In genomic region chr5:160287378-160288051, GRCh38 we compare ENCODE assay signal across 10 cellular contexts. TPM values are rescaled to one million over a fixed set of nuclear protein-coding genes. Genes with fewer than 3 reads are reported as not detected.
DNase-seq lines count a peak whose midpoint lies in the region; FAIRE-seq and TF ChIP-seq lines count a peak whose summit lies in the region.
"Had no signal": no experiment of that assay in that cellular context is flagged by ENCODE, and none has a peak within 500 bp of the region (broad histone marks: within the 10 kb centered on the region; RNA-seq: fewer than 3 reads in every experiment).

No MANE protein-coding gene starts in this region.

- no peaks in the 10 kb centered on the region for H3K36me3 ChIP-seq in brain microvascular endothelial cell (replicated peaks)
- H3K36me3 ChIP-seq in stomach: no peaks in the 10 kb centered on the region
- H3K36me3 ChIP-seq in CD4-positive, alpha-beta memory T cell (ENCODE audit: insufficient read depth, low read length): no peaks in the 10 kb centered on the region

- in situ Hi-C loops in brain microvascular endothelial cell (cut with HindIII; ENCODE audit: low pct_ligation_motif_present, low sequenced_read_pairs): no loop called here

- no peaks in the 10 kb centered on the region for H3K9me3 Mint-ChIP-seq in CD4-positive, alpha-beta memory T cell

- no peaks in the 10 kb centered on the region for H3K36me3 Mint-ChIP-seq in CD4-positive, alpha-beta memory T cell

- no peaks in the 10 kb centered on the region for H3K9me3 ChIP-seq in stomach
- no peaks in the 10 kb centered on the region for H3K9me3 ChIP-seq in CD4-positive, alpha-beta memory T cell (ENCODE audit: control insufficient read depth in 1 of 2, low read length in 2 of 2)

- H3K4me3 Mint-ChIP-seq in CD4-positive, alpha-beta memory T cell: no peak overlapping the region

- peaks cover 8 to 11% of the 10 kb centered on the region in 2 donors for H3K27me3 Mint-ChIP-seq in CD4-positive, alpha-beta memory T cell

- H3K4me1 ChIP-seq in stomach: peaks cover 11 to 37% (median 26%) of the 10 kb centered on the region in 4 donors
- H3K4me1 ChIP-seq in CD4-positive, alpha-beta memory T cell (ENCODE audit: insufficient read depth, low read length): no peaks in the 10 kb centered on the region

- FAIRE-seq in urothelium cell line (lab: Jason Lieb, UNC): no peak

- POLR2A ChIA-PET in CD4-positive, alpha-beta memory T cell (lab: Charles Lee; ENCODE audit: partially characterized antibody): no interaction called here

- H3K27ac Mint-ChIP-seq in CD4-positive, alpha-beta memory T cell: no peak overlapping the region

- TF ChIP-seq POLR2A in stomach (IDR thresholded peaks at IDR 0.05): no peak

- WGBS in stomach, 5 donors: 13 to 28% (median 24%) methylated on average over 7 to 8 of the region's 8 CpGs

- no peak for TF ChIP-seq EP300 in stomach (IDR thresholded peaks at IDR 0.05)

- H3K27me3 ChIP-seq in brain microvascular endothelial cell (replicated peaks) (no peaks in the 10 kb centered on the region), stomach (no peaks in the 10 kb centered on the region)
- H3K27me3 ChIP-seq in CD4-positive, alpha-beta memory T cell (ENCODE audit: insufficient read depth, low read length): no peaks in the 10 kb centered on the region
- H3K27me3 ChIP-seq: dorsolateral prefrontal cortex had no signal

- intact Hi-C loops in stomach (cut with DNase I; ENCODE audit: low total_unique reads): no loop called here
- intact Hi-C loops in CD4-positive, alpha-beta memory T cell (cut with micrococcal nuclease): no loop called here

- CTCF ChIA-PET in CD4-positive, alpha-beta memory T cell (lab: Charles Lee; ENCODE audit: partially characterized antibody): no interaction called here

- TF ChIP-seq CTCF in brain microvascular endothelial cell (IDR thresholded peaks at IDR 0.05; ENCODE audit: low read depth, low read length, missing control alignments) (no peak), stomach (IDR thresholded peaks at IDR 0.05) (no peak)

- H3K4me3 ChIP-seq in brain microvascular endothelial cell (ENCODE audit: low read depth, low read length) (no peak overlapping the region), stomach (no peak overlapping the region)
- H3K4me3 ChIP-seq in CD4-positive, alpha-beta memory T cell (ENCODE audit: low read length in 2 of 2): no peak overlapping the region
- H3K4me3 ChIP-seq: dorsolateral prefrontal cortex had no signal

- DNase-seq in NCI-H1105 treated with DMSO at 0.1 percent for 48 hours (lab: John Stamatoyannopoulos, UW) (peak; percentile 65), brain microvascular endothelial cell (peak; percentile 11), islet precursor cell (peak; percentile 98), stomach (peak; percentile 92), urothelium cell line (ENCODE audit: low spot score) (no peak), DMS114 treated with DMSO at 0.1 percent for 48 hours (lab: John Stamatoyannopoulos, UW; ENCODE audit: unreplicated experiment) (no peak)
- no peak for DNase-seq in CD4-positive, alpha-beta memory T cell
- DNase-seq in activated naive CD4-positive, alpha-beta T cell (lab: John Stamatoyannopoulos, UW): no peak
- DNase-seq: NCI-H526 treated with DMSO at 0.1 percent for 48 hours had no signal

- no peak overlapping the region for H3K27ac ChIP-seq in brain microvascular endothelial cell
- H3K27ac ChIP-seq in stomach: peak overlapping the region; percentile 47 to 67 (median 66)
- no peak overlapping the region for H3K27ac ChIP-seq in CD4-positive, alpha-beta memory T cell (ENCODE audit: low read depth, low read length)

- no peaks in the 10 kb centered on the region for H3K4me1 Mint-ChIP-seq in CD4-positive, alpha-beta memory T cell

RNA-seq across cellular contexts. Expression of gene CCNJL, which starts 24.8 kb away (rescaled TPM):
- total RNA-seq in stomach: 100 to 1,000 TPM in 1 of 5 donors, 1 to 10 TPM in 4; 1.4 to 104 (median 4.5) TPM
- polyA plus RNA-seq in stomach: 1 to 10 TPM; 2.4 to 4.5 (median 2.6) TPM
- total RNA-seq in CD4-positive, alpha-beta memory T cell: not detected
- polyA plus RNA-seq in CD4-positive, alpha-beta memory T cell: not detected

RNA-seq across cellular contexts. Expression of gene FABP6, which starts 58.2 kb away (rescaled TPM):
- total RNA-seq in stomach: 1 to 10 TPM in 1 of 5 donors, not detected in 4; 6.1 TPM
- 1 to 10 TPM in 1 of 3 donors, under 1 TPM in 1, not detected in 1; 0.50 to 1.9 TPM for polyA plus RNA-seq in stomach
- total RNA-seq in CD4-positive, alpha-beta memory T cell: not detected
- not detected for polyA plus RNA-seq in CD4-positive, alpha-beta memory T cell

Comparison
In these comparisons a context has a peak if more than half of its experiments do, and no peak if none do; other contexts are left out.
1. DNase-seq: peak in NCI-H1105 treated with DMSO at 0.1 percent for 48 hours (single experiment), brain microvascular endothelial cell (single experiment), islet precursor cell (single experiment) and stomach (single experiment); none in urothelium cell line (single experiment), CD4-positive, alpha-beta memory T cell (0 of 5), DMS114 treated with DMSO at 0.1 percent for 48 hours (single experiment) and activated naive CD4-positive, alpha-beta T cell (0 of 4).
2. H3K27ac ChIP-seq: peak in stomach (5 of 5); none in brain microvascular endothelial cell (single experiment) and CD4-positive, alpha-beta memory T cell (single experiment).